Comparison of ENCODE assay signal across 14 cellular contexts in the genomic region with DNA sequence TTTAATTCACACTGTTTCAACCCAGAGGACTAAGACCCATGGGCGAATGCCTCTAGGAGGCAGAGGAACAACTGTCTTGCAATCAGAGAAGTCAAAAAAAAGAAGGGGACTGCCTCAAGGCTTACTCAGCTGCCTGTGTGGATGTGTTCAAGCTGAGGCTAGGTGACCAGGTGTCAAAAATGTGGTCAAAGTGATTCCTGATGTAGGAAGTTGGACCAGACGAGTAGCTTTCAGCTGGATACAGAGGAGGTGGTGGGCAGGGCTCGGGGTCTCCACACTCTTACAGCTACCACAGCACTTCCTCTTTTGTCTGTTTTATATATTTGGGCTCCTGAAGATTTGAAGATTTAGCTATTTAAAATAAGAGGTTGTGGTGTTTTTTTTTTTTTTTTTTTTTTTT. TPM values are rescaled to one million over a fixed set of nuclear protein-coding genes. Genes with fewer than 3 reads are reported as not detected.
DNase-seq lines count a peak whose midpoint lies in the region; ATAC-seq, FAIRE-seq and TF ChIP-seq lines count a peak whose summit lies in the region.
"Had no signal": no experiment of that assay in that cellular context is flagged by ENCODE, and none has a peak within 500 bp of the region (broad histone marks: within the 10 kb centered on the region; RNA-seq: fewer than 3 reads in every experiment).

No MANE protein-coding gene starts in this region.

- no peaks in the 10 kb centered on the region for H3K9me3 Mint-ChIP-seq in activated CD4-positive, alpha-beta memory T cell treated with anti-CD3 and anti-CD28 coated beads, Interleukin-2, amount 10 ng/mL, durations not matched to agents 7 days and 5 days
- no peaks in the 10 kb centered on the region for H3K9me3 Mint-ChIP-seq in activated CD4-positive, alpha-beta memory T cell treated with anti-CD3 and anti-CD28 coated beads for 36 hours
- peaks cover 2% of the 10 kb centered on the region for H3K9me3 Mint-ChIP-seq in astrocyte (ENCODE audit: unreplicated experiment)
- no peaks in the 10 kb centered on the region for H3K9me3 Mint-ChIP-seq in CD8-positive, alpha-beta T cell

- peaks cover 38% of the 10 kb centered on the region for H3K4me1 Mint-ChIP-seq in activated CD4-positive, alpha-beta memory T cell treated with anti-CD3 and anti-CD28 coated beads, Interleukin-2, amount 10 ng/mL, durations not matched to agents 7 days and 5 days
- peaks cover 19% of the 10 kb centered on the region for H3K4me1 Mint-ChIP-seq in activated CD4-positive, alpha-beta memory T cell treated with anti-CD3 and anti-CD28 coated beads for 36 hours (ENCODE audit: low read depth)
- peaks cover 6% of the 10 kb centered on the region for H3K4me1 Mint-ChIP-seq in astrocyte (ENCODE audit: low read depth, unreplicated experiment)
- peaks cover 2% of the 10 kb centered on the region for H3K4me1 Mint-ChIP-seq in CD8-positive, alpha-beta T cell (ENCODE audit: low read depth)

- intact Hi-C loops in activated CD4-positive, alpha-beta memory T cell treated with anti-CD3 and anti-CD28 coated beads for 36 hours (cut with micrococcal nuclease) = no loop called here
- intact Hi-C loops in posterior vena cava (cut with DNase I) = no loop called here
- intact Hi-C loops in CD8-positive, alpha-beta T cell (cut with DNase I, micrococcal nuclease) = no loop called here

- no peaks in the 10 kb centered on the region for H3K79me2 ChIP-seq in astrocyte (ENCODE audit: insufficient read depth, low read length)

- POLR2A ChIA-PET in activated CD4-positive, alpha-beta memory T cell treated with anti-CD3 and anti-CD28 coated beads, Interleukin-2, amount 10 ng/mL, durations not matched to agents 7 days and 5 days (lab: Charles Lee) = interaction anchor here (0.6 to 1.7 kb wide), 3 partner anchors 15 to 147 kb away, joined by 3 to 6 read pairs (median 3); partner anchors contain the start of gene BHLHE40
- POLR2A ChIA-PET in activated CD4-positive, alpha-beta memory T cell treated with anti-CD3 and anti-CD28 coated beads for 36 hours (lab: Charles Lee) = interaction anchor here (1.1 to 1.7 kb wide), 2 partner anchors 16 to 54 kb away, joined by 4 to 6 read pairs; no protein-coding TSS in a partner anchor
- POLR2A ChIA-PET in CD8-positive, alpha-beta T cell (lab: Charles Lee) = interaction anchor here (0.6 kb wide), 1 partner anchor 295 kb away, joined by 3 read pairs; no protein-coding TSS in a partner anchor

- H3K36me3 ChIP-seq in astrocyte (ENCODE audit: insufficient read depth, low read length) = no peaks in the 10 kb centered on the region
- no peaks in the 10 kb centered on the region for H3K36me3 ChIP-seq in CD8-positive, alpha-beta T cell (ENCODE audit: insufficient read depth, low read length)

- H3K9me3 ChIP-seq in astrocyte (ENCODE audit: insufficient read depth, low read depth, low read length) = no peaks in the 10 kb centered on the region
- H3K9me3 ChIP-seq in CD8-positive, alpha-beta T cell (ENCODE audit: low read length) = no peaks in the 10 kb centered on the region

- no peak for DNase-seq in activated CD4-positive, alpha-beta memory T cell treated with anti-CD3 and anti-CD28 coated beads, Interleukin-2, amount 10 ng/mL, durations not matched to agents 7 days and 5 days
- DNase-seq in activated CD4-positive, alpha-beta memory T cell treated with anti-CD3 and anti-CD28 coated beads for 36 hours = no peak
- DNase-seq in NAMALWA (ENCODE audit: low spot score) (peak; percentile 18), astrocyte (ENCODE audit: low read depth) (no peak), posterior vena cava (ENCODE audit: low spot score) (no peak)
- peak; percentile 32 for DNase-seq in stimulated activated naive CD8-positive, alpha-beta T cell treated with anti-CD3 and anti-CD28 coated beads, Interleukin-15, Interleukin-2, amounts not matched to agents 100 U/mL and 50 U/mL, for 24 hours
- DNase-seq in CD8-positive, alpha-beta T cell = no peak
- DNase-seq: activated CD8-positive, alpha-beta memory T cell treated with anti-CD3 and anti-CD28 coated beads, Interleukin-2, amount 50 U/mL, for 4 hours; amygdala; DMS53; NCI-H2029; T1000 had no signal

- H3K4me3 Mint-ChIP-seq in activated CD4-positive, alpha-beta memory T cell treated with anti-CD3 and anti-CD28 coated beads, Interleukin-2, amount 10 ng/mL, durations not matched to agents 7 days and 5 days = no peak overlapping the region
- no peak overlapping the region for H3K4me3 Mint-ChIP-seq in activated CD4-positive, alpha-beta memory T cell treated with anti-CD3 and anti-CD28 coated beads for 36 hours
- no peak overlapping the region for H3K4me3 Mint-ChIP-seq in astrocyte (ENCODE audit: unreplicated experiment)
- no peak overlapping the region for H3K4me3 Mint-ChIP-seq in CD8-positive, alpha-beta T cell

- no peaks in the 10 kb centered on the region for H3K36me3 Mint-ChIP-seq in activated CD4-positive, alpha-beta memory T cell treated with anti-CD3 and anti-CD28 coated beads, Interleukin-2, amount 10 ng/mL, durations not matched to agents 7 days and 5 days (ENCODE audit: low read depth)
- no peaks in the 10 kb centered on the region for H3K36me3 Mint-ChIP-seq in activated CD4-positive, alpha-beta memory T cell treated with anti-CD3 and anti-CD28 coated beads for 36 hours
- H3K36me3 Mint-ChIP-seq in astrocyte (ENCODE audit: low read depth, unreplicated experiment) = no peaks in the 10 kb centered on the region
- H3K36me3 Mint-ChIP-seq in CD8-positive, alpha-beta T cell = no peaks in the 10 kb centered on the region

- peak overlapping the region; percentile 56 for H3K27ac Mint-ChIP-seq in activated CD4-positive, alpha-beta memory T cell treated with anti-CD3 and anti-CD28 coated beads, Interleukin-2, amount 10 ng/mL, durations not matched to agents 7 days and 5 days
- no peak overlapping the region for H3K27ac Mint-ChIP-seq in activated CD4-positive, alpha-beta memory T cell treated with anti-CD3 and anti-CD28 coated beads for 36 hours
- H3K27ac Mint-ChIP-seq in astrocyte (ENCODE audit: unreplicated experiment) = peak overlapping the region; percentile 44
- no peak overlapping the region for H3K27ac Mint-ChIP-seq in CD8-positive, alpha-beta T cell

- no peaks in the 10 kb centered on the region for H3K27me3 ChIP-seq in astrocyte (ENCODE audit: insufficient read depth, low read length)
- no peaks in the 10 kb centered on the region for H3K27me3 ChIP-seq in CD8-positive, alpha-beta T cell (ENCODE audit: insufficient read depth, low read length)

- H3K27me3 Mint-ChIP-seq in activated CD4-positive, alpha-beta memory T cell treated with anti-CD3 and anti-CD28 coated beads, Interleukin-2, amount 10 ng/mL, durations not matched to agents 7 days and 5 days = no peaks in the 10 kb centered on the region
- no peaks in the 10 kb centered on the region for H3K27me3 Mint-ChIP-seq in activated CD4-positive, alpha-beta memory T cell treated with anti-CD3 and anti-CD28 coated beads for 36 hours
- peaks cover 8% of the 10 kb centered on the region for H3K27me3 Mint-ChIP-seq in astrocyte (ENCODE audit: low read depth, unreplicated experiment)
- no peaks in the 10 kb centered on the region for H3K27me3 Mint-ChIP-seq in CD8-positive, alpha-beta T cell (ENCODE audit: low read depth)

- H4K20me1 ChIP-seq in astrocyte (ENCODE audit: insufficient read depth, low read length) = no peaks in the 10 kb centered on the region

- no peak overlapping the region for H3K4me2 ChIP-seq in astrocyte (ENCODE audit: low read length)

- no peak overlapping the region for H3K27ac ChIP-seq in astrocyte (ENCODE audit: low read depth, low read length)
- no peak overlapping the region for H3K27ac ChIP-seq in CD8-positive, alpha-beta T cell (ENCODE audit: low read depth, low read length)

- TF ChIP-seq CTCF in astrocyte (IDR thresholded peaks at IDR 0.05; ENCODE audit: insufficient read depth, low read depth, low read length) = no peak
- no peak for TF ChIP-seq CTCF in CD8-positive, alpha-beta T cell (IDR thresholded peaks at IDR 0.05)

- no peak overlapping the region for H3K9ac ChIP-seq in astrocyte (ENCODE audit: low read length)

- no peaks in the 10 kb centered on the region for H3K4me1 ChIP-seq in astrocyte (ENCODE audit: insufficient read depth, low read length)
- H3K4me1 ChIP-seq in CD8-positive, alpha-beta T cell (ENCODE audit: insufficient read depth, low read length) = no peaks in the 10 kb centered on the region

- CTCF ChIA-PET in activated CD4-positive, alpha-beta memory T cell treated with anti-CD3 and anti-CD28 coated beads, Interleukin-2, amount 10 ng/mL, durations not matched to agents 7 days and 5 days (lab: Charles Lee) = interaction anchor here (0.6 to 1.7 kb wide), 8 partner anchors 12 to 1844 kb away, joined by 3 to 7 read pairs (median 4); no protein-coding TSS in a partner anchor
- CTCF ChIA-PET in activated CD4-positive, alpha-beta memory T cell treated with anti-CD3 and anti-CD28 coated beads for 36 hours (lab: Charles Lee) = interaction anchor here (0.7 to 1.7 kb wide), 7 partner anchors 13 to 326 kb away, joined by 3 to 13 read pairs (median 4); no protein-coding TSS in a partner anchor
- CTCF ChIA-PET in CD8-positive, alpha-beta T cell (lab: Charles Lee) = interaction anchor here (1.4 to 8.9 kb wide), 2 partner anchors 12 to 327 kb away, joined by 4 to 34 read pairs; no protein-coding TSS in a partner anchor

- no peak overlapping the region for H3K4me3 ChIP-seq in astrocyte (ENCODE audit: insufficient read depth, low read depth, low read length)
- no peak overlapping the region for H3K4me3 ChIP-seq in CD8-positive, alpha-beta T cell (ENCODE audit: low read depth, low read length)

- peak; percentile 79 for ATAC-seq in stimulated activated naive CD8-positive, alpha-beta T cell treated with anti-CD3 and anti-CD28 coated beads, Interleukin-15, Interleukin-2, amounts not matched to agents 100 U/mL and 50 U/mL, for 24 hours
- ATAC-seq in HG02981 (IDR thresholded peaks at IDR 0.05; ENCODE audit: unreplicated experiment) = no peak
- ATAC-seq in CD8-positive, alpha-beta T cell = no peak
- ATAC-seq: HCT116 had no signal

- no peak overlapping the region for H2AFZ ChIP-seq in astrocyte (ENCODE audit: low read depth, low read length)

- FAIRE-seq in astrocyte (lab: Jason Lieb, UNC) = no peak

RNA-seq across cellular contexts. Expression of gene BHLHE40, which starts 58.6 kb away (rescaled TPM):
- 100 to 1,000 TPM; 316 to 318 TPM for total RNA-seq in activated CD4-positive, alpha-beta memory T cell treated with anti-CD3 and anti-CD28 coated beads, Interleukin-2, amount 10 ng/mL, durations not matched to agents 7 days and 5 days
- 100 to 1,000 TPM; 188 to 195 TPM for total RNA-seq in activated CD4-positive, alpha-beta memory T cell treated with anti-CD3 and anti-CD28 coated beads for 36 hours
- total RNA-seq in astrocyte (156 and 185 TPM in 2 replicates), posterior vena cava (10 to 100 TPM; 87.8 to 89.9 TPM)
- 100 to 1,000 TPM; 246 to 253 TPM for total RNA-seq in CD8-positive, alpha-beta T cell

Comparison
In these comparisons a context has a peak if more than half of its experiments do, and no peak if none do; other contexts are left out.
1. H3K27ac Mint-ChIP-seq: peak in activated CD4-positive, alpha-beta memory T cell treated with anti-CD3 and anti-CD28 coated beads, Interleukin-2, amount 10 ng/mL, durations not matched to agents 7 days and 5 days (single experiment) and astrocyte (single experiment); none in activated CD4-positive, alpha-beta memory T cell treated with anti-CD3 and anti-CD28 coated beads for 36 hours (single experiment) and CD8-positive, alpha-beta T cell (single experiment).
2. DNase-seq: peak in NAMALWA (single experiment) and stimulated activated naive CD8-positive, alpha-beta T cell treated with anti-CD3 and anti-CD28 coated beads, Interleukin-15, Interleukin-2, amounts not matched to agents 100 U/mL and 50 U/mL, for 24 hours (single experiment); none in activated CD4-positive, alpha-beta memory T cell treated with anti-CD3 and anti-CD28 coated beads, Interleukin-2, amount 10 ng/mL, durations not matched to agents 7 days and 5 days (single experiment), activated CD4-positive, alpha-beta memory T cell treated with anti-CD3 and anti-CD28 coated beads for 36 hours (single experiment), astrocyte (single experiment), posterior vena cava (single experiment) and CD8-positive, alpha-beta T cell (0 of 7).